In genomic region chr14:95652690-95653089, GRCh38 we compare ENCODE assay signal across 1 cellular context.
TF ChIP-seq lines count a peak whose summit lies in the region.

No MANE protein-coding gene starts in this region.

TF ChIP-seq in GM12878, 131 proteins besides CTCF, POLR2A, EP300 and RAD21 (continued from another document):
- TF ChIP-seq NRF1 (conservative IDR thresholded peaks at IDR 0.05; ENCODE audit: low read depth, low read length) = no peak
- TF ChIP-seq YBX1 (IDR thresholded peaks at IDR 0.05) = no peak
- TF ChIP-seq, protein P1, sequence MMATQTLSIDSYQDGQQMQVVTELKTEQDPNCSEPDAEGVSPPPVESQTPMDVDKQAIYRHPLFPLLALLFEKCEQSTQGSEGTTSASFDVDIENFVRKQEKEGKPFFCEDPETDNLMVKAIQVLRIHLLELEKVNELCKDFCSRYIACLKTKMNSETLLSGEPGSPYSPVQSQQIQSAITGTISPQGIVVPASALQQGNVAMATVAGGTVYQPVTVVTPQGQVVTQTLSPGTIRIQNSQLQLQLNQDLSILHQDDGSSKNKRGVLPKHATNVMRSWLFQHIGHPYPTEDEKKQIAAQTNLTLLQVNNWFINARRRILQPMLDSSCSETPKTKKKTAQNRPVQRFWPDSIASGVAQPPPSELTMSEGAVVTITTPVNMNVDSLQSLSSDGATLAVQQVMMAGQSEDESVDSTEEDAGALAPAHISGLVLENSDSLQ (IDR thresholded peaks at IDR 0.05) = no peak
- TF ChIP-seq, protein P2, sequence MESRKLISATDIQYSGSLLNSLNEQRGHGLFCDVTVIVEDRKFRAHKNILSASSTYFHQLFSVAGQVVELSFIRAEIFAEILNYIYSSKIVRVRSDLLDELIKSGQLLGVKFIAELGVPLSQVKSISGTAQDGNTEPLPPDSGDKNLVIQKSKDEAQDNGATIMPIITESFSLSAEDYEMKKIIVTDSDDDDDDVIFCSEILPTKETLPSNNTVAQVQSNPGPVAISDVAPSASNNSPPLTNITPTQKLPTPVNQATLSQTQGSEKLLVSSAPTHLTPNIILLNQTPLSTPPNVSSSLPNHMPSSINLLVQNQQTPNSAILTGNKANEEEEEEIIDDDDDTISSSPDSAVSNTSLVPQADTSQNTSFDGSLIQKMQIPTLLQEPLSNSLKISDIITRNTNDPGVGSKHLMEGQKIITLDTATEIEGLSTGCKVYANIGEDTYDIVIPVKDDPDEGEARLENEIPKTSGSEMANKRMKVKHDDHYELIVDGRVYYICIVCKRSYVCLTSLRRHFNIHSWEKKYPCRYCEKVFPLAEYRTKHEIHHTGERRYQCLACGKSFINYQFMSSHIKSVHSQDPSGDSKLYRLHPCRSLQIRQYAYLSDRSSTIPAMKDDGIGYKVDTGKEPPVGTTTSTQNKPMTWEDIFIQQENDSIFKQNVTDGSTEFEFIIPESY (IDR thresholded peaks at IDR 0.05) = no peak
- no peak for TF ChIP-seq DPF2 (IDR thresholded peaks at IDR 0.05)
- TF ChIP-seq ZNF274 (IDR thresholded peaks at IDR 0.05; ENCODE audit: insufficient read depth, insufficient read length) = no peak
- no peak for TF ChIP-seq JUNB (IDR thresholded peaks at IDR 0.05)
- TF ChIP-seq NFYA (IDR thresholded peaks at IDR 0.05; ENCODE audit: borderline replicate concordance, low read depth, low read length) = no peak
